Comparison of ENCODE assay signal across 8 cellular contexts in the genomic region with DNA sequence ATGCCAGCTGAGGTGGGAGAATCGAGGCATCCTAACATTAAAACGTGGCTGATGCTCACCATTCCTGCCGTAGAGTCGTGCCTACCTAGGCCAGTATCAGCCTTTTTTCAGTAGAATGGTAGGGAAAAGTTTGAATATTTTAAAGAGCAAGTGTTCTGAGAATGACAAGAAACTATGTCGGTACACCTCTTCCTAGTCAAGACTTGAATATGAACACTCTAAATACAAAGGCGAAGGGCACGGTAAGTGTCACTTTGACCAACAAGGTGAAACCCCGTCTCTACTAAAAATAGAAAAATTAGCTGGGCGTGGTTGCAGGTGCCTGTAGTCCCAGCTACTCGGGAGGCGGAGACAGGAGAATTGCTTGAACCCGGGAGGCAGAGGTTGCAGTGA. TPM values are rescaled to one million over a fixed set of nuclear protein-coding genes. Genes with fewer than 3 reads are reported as not detected.
DNase-seq lines count a peak whose midpoint lies in the region; ATAC-seq and TF ChIP-seq lines count a peak whose summit lies in the region.

No MANE protein-coding gene starts in this region.

- no peak overlapping the region for H2BK120ac ChIP-seq in IMR-90 (ENCODE audit: low read depth, low read length)

- H3K79me1 ChIP-seq in IMR-90 (ENCODE audit: low read depth in 1 of 2, low read length in 2 of 2) = peaks cover 16 to 36% of the 10 kb centered on the region in 2 experiments

- H3K27me3 Mint-ChIP-seq in natural killer cell (ENCODE audit: low read depth in 2 of 2) = no peaks in the 10 kb centered on the region

- no peaks in the 10 kb centered on the region; the same call in 1 of the 2 replicates for H3K36me3 ChIP-seq in BE2C
- H3K36me3 ChIP-seq in IMR-90 (ENCODE audit: control insufficient read depth, insufficient read depth, low read length) = no peaks in the 10 kb centered on the region

- H3K4me3 ChIP-seq in BE2C (ENCODE audit: low read depth, low read length) (peak overlapping the region; percentile 87), IMR-90 (ENCODE audit: insufficient read depth, low read depth, low read length) (peak overlapping the region; percentile 97), choroid plexus epithelial cell (ENCODE audit: low read depth, low read length) (peak overlapping the region; percentile 82)

- no peaks in the 10 kb centered on the region for H3K36me3 Mint-ChIP-seq in natural killer cell

- POLR2A ChIA-PET in IMR-90 (lab: Charles Lee; ENCODE audit: unreplicated experiment) = no interaction called here

- H3K23ac ChIP-seq in IMR-90 (ENCODE audit: low read depth, low read length) = peak overlapping the region; percentile 76; the same call in 1 of the 2 replicates

- H3K4me1 ChIP-seq in BE2C = no peaks in the 10 kb centered on the region; the same call in 1 of the 2 replicates
- peaks cover 3% of the 10 kb centered on the region for H3K4me1 ChIP-seq in IMR-90 (ENCODE audit: control insufficient read depth, insufficient read depth, low read length)

- TF ChIP-seq RAD21 in IMR-90 (IDR thresholded peaks at IDR 0.05; ENCODE audit: low read length) = no peak

- H3K9ac ChIP-seq in IMR-90 (ENCODE audit: low read depth, low read length) = peak overlapping the region; percentile 78; the same call in 1 of the 2 replicates

- peak overlapping the region; percentile 95 for H3K4me3 Mint-ChIP-seq in natural killer cell

- no peak overlapping the region for H3K18ac ChIP-seq in IMR-90 (ENCODE audit: low read depth, low read length)

- H3K27me3 ChIP-seq in BE2C (no peaks in the 10 kb centered on the region), IMR-90 (ENCODE audit: control insufficient read depth, insufficient read depth, low read length) (no peaks in the 10 kb centered on the region)

- H2BK15ac ChIP-seq in IMR-90 (ENCODE audit: low read depth, low read length) = no peak overlapping the region

- no peak for ATAC-seq in IMR-90 (ENCODE audit: low read depth)
- no peak for ATAC-seq in natural killer cell
- ATAC-seq in HG03135 (IDR thresholded peaks at IDR 0.05; ENCODE audit: unreplicated experiment) = no peak
- no peak for ATAC-seq in GM19463 (IDR thresholded peaks at IDR 0.05; ENCODE audit: unreplicated experiment)

- H3K9me3 Mint-ChIP-seq in natural killer cell = no peaks in the 10 kb centered on the region

- H2AK9ac ChIP-seq in IMR-90 (replicated peaks; ENCODE audit: low read depth, low read length, poor library complexity) = no peak overlapping the region

- H3K9me3 ChIP-seq in BE2C (no peaks in the 10 kb centered on the region), IMR-90 (ENCODE audit: control insufficient read depth, insufficient read depth, low read length) (no peaks in the 10 kb centered on the region)

- no peak for DNase-seq in BE2C
- DNase-seq in IMR-90 = no peak
- no peak for DNase-seq in choroid plexus epithelial cell (ENCODE audit: low read depth)
- no peak for DNase-seq in natural killer cell
- DNase-seq in OCI-M2 (lab: John Stamatoyannopoulos, UW; ENCODE audit: unreplicated experiment) = no peak
- no peak for DNase-seq in medulla oblongata (ENCODE audit: extremely low spot score)

- peak overlapping the region; percentile 92 for H3K4me2 ChIP-seq in IMR-90 (ENCODE audit: low read depth, low read length)

- no peak overlapping the region for H2BK20ac ChIP-seq in IMR-90 (ENCODE audit: low read depth, low read length)

- peak overlapping the region; percentile 96 for H2AFZ ChIP-seq in IMR-90 (replicated peaks; ENCODE audit: low read length, poor library complexity)

- H4K5ac ChIP-seq in IMR-90 (ENCODE audit: low read depth, low read length) = no peak overlapping the region

- TF ChIP-seq POLR2A in IMR-90 (IDR thresholded peaks at IDR 0.05; ENCODE audit: low read depth, low read length) = no peak

- H4K20me1 ChIP-seq in IMR-90 (ENCODE audit: insufficient read depth, low read length) = peaks cover 9% of the 10 kb centered on the region; the same call in 1 of the 2 replicates

- peaks cover 8 to 13% of the 10 kb centered on the region in 2 donors for H3K4me1 Mint-ChIP-seq in natural killer cell

- BruUV-seq in IMR-90 (replicated peaks; lab: Mats Ljungman, UMichigan) = no TSS peak

- no CpG with 5 or more reads among the region's 12 CpGs for WGBS in IMR-90 (ENCODE audit: extremely low coverage in 2 of 2, insufficient read length in 1 of 2), 2 experiments

- H4K8ac ChIP-seq in IMR-90 (ENCODE audit: low read depth in 2 of 2, low read length in 2 of 2) = no peak overlapping the region

- H2BK5ac ChIP-seq in IMR-90 (ENCODE audit: low read depth, low read length, poor library complexity, severe bottlenecking) = no peak overlapping the region

- dilution Hi-C loops in IMR-90 (cut with HindIII; ENCODE audit: low sequenced_read_pairs, unreplicated experiment) = no loop called here

- no peak overlapping the region for H3K4ac ChIP-seq in IMR-90 (ENCODE audit: low read depth, low read length)

- H3K56ac ChIP-seq in IMR-90 (ENCODE audit: extremely low read depth, insufficient read depth, low read length) = no peak overlapping the region

- H3K9me1 ChIP-seq in IMR-90 (ENCODE audit: insufficient read depth, low read length) = peaks cover 3% of the 10 kb centered on the region

- CTCF ChIA-PET in IMR-90 (lab: Yijun Ruan, JAX) = no interaction called here

- no peak overlapping the region for H3K27ac ChIP-seq in IMR-90 (ENCODE audit: insufficient read depth, low read length)

- in situ Hi-C loops in IMR-90 (cut with MboI; ENCODE audit: low sequenced_read_pairs) = no loop called here

- no peak overlapping the region for H2AK5ac ChIP-seq in IMR-90 (ENCODE audit: low read depth, low read length)

- peak overlapping the region; percentile 86 to 88 for H3K27ac Mint-ChIP-seq in natural killer cell

- no peak overlapping the region for H4K91ac ChIP-seq in IMR-90 (ENCODE audit: insufficient read depth, low read depth, low read length)

- intact Hi-C loops in IMR-90 (cut with micrococcal nuclease) = no loop called here
- intact Hi-C loops in natural killer cell (cut with micrococcal nuclease) = loop anchor here (5.0 to 10.0 kb wide), 2 partner anchors 150 to 298 kb away; a partner anchor contains a TSS

- TF ChIP-seq CTCF in BE2C (IDR thresholded peaks at IDR 0.05; ENCODE audit: low read depth, low read length) (no peak), IMR-90 (conservative IDR thresholded peaks at IDR 0.05; ENCODE audit: low read depth, low read length) (no peak), choroid plexus epithelial cell (conservative IDR thresholded peaks at IDR 0.05; ENCODE audit: low read depth, low read length) (no peak), natural killer cell (IDR thresholded peaks at IDR 0.05) (no peak)

- H3K14ac ChIP-seq in IMR-90 (replicated peaks; ENCODE audit: low read depth, low read length) = no peak overlapping the region

TF ChIP-seq in IMR-90, 13 proteins besides CTCF, POLR2A, EP300 and RAD21:
- TF ChIP-seq BHLHE40 (IDR thresholded peaks at IDR 0.05; ENCODE audit: low read depth, low read length) (no peak), RFX5 (IDR thresholded peaks at IDR 0.05; ENCODE audit: low read depth, low read length) (no peak), MAFK (IDR thresholded peaks at IDR 0.05; ENCODE audit: low read depth, low read length) (no peak), NFE2L2 (IDR thresholded peaks at IDR 0.05; ENCODE audit: low read depth, low read length) (no peak), MAZ (IDR thresholded peaks at IDR 0.05; ENCODE audit: borderline replicate concordance, low read depth, low read length) (no peak), MXI1 (IDR thresholded peaks at IDR 0.05; ENCODE audit: borderline replicate concordance, low read depth, low read length) (no peak), FOS (IDR thresholded peaks at IDR 0.05; ENCODE audit: low read depth, low read length) (no peak), SMC3 (IDR thresholded peaks at IDR 0.05; ENCODE audit: low read depth, low read length) (no peak), CEBPB (IDR thresholded peaks at IDR 0.05; ENCODE audit: low read depth, low read length) (no peak), RCOR1 (IDR thresholded peaks at IDR 0.05; ENCODE audit: insufficient replicate concordance, low read length) (no peak), CHD1 (IDR thresholded peaks at IDR 0.05; ENCODE audit: low read depth, low read length) (no peak)
- TF ChIP-seq, protein P1, sequence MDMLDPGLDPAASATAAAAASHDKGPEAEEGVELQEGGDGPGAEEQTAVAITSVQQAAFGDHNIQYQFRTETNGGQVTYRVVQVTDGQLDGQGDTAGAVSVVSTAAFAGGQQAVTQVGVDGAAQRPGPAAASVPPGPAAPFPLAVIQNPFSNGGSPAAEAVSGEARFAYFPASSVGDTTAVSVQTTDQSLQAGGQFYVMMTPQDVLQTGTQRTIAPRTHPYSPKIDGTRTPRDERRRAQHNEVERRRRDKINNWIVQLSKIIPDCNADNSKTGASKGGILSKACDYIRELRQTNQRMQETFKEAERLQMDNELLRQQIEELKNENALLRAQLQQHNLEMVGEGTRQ (IDR thresholded peaks at IDR 0.05; ENCODE audit: low read depth, low read length) = no peak
- TF ChIP-seq, protein P2, sequence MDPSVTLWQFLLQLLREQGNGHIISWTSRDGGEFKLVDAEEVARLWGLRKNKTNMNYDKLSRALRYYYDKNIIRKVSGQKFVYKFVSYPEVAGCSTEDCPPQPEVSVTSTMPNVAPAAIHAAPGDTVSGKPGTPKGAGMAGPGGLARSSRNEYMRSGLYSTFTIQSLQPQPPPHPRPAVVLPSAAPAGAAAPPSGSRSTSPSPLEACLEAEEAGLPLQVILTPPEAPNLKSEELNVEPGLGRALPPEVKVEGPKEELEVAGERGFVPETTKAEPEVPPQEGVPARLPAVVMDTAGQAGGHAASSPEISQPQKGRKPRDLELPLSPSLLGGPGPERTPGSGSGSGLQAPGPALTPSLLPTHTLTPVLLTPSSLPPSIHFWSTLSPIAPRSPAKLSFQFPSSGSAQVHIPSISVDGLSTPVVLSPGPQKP (IDR thresholded peaks at IDR 0.05; ENCODE audit: borderline replicate concordance, low read depth, low read length) = no peak

RNA-seq across cellular contexts. Expression of a gene that starts 1.0 kb away (rescaled TPM):
- polyA plus RNA-seq in BE2C (2012; ENCODE audit: insufficient read depth, insufficient read length, low read depth) = 11.5 TPM
- 24.9 and 31.4 TPM in 2 replicates for total RNA-seq in IMR-90 (2012; rRNA removed)
- polyA plus RNA-seq in IMR-90 (2012; rRNA removed) = 20.9 and 23.6 TPM in 2 replicates
- 9.9 and 14.9 TPM in 2 replicates for polyA plus RNA-seq in IMR-90 (2012; cell fraction: cytosol; rRNA removed)
- polyA plus RNA-seq in IMR-90 (2012; cell fraction: nucleus; rRNA removed; ENCODE audit: low replicate concordance) = 2.1 and 8.6 TPM in 2 replicates
- 10 to 100 TPM; 19.0 to 25.9 (median 21.6) TPM for total RNA-seq in natural killer cell

RNA-seq across cellular contexts. Expression of a gene that starts 21.3 kb away (rescaled TPM):
- polyA plus RNA-seq in BE2C (2012; ENCODE audit: insufficient read depth, insufficient read length, low read depth) = 11.1 TPM
- total RNA-seq in IMR-90 (2012; rRNA removed) = 13.3 and 29.7 TPM in 2 replicates
- polyA plus RNA-seq in IMR-90 (2012; rRNA removed) = 7.7 and 10.6 TPM in 2 replicates
- 0.62 and 0.77 TPM in 2 replicates for polyA plus RNA-seq in IMR-90 (2012; cell fraction: cytosol; rRNA removed)
- polyA plus RNA-seq in IMR-90 (2012; cell fraction: nucleus; rRNA removed; ENCODE audit: low replicate concordance) = 0.53 and 5.0 TPM in 2 replicates
- 10 to 100 TPM; 24.4 to 32.8 (median 25.0) TPM for total RNA-seq in natural killer cell
